ENCODE assay signal across 17 cellular contexts in genomic region chr1:34851431-34852105, GRCh38. TPM values are rescaled to one million over a fixed set of nuclear protein-coding genes. Genes with fewer than 3 reads are reported as not detected.
DNase-seq lines count a peak whose midpoint lies in the region; ATAC-seq, FAIRE-seq and TF ChIP-seq lines count a peak whose summit lies in the region.
"Had no signal": no experiment of that assay in that cellular context is flagged by ENCODE, and none has a peak within 500 bp of the region (broad histone marks: within the 10 kb centered on the region; RNA-seq: fewer than 3 reads in every experiment).

No MANE protein-coding gene starts in this region.

- peaks cover 14% of the 10 kb centered on the region for H3K4me1 ChIP-seq in keratinocyte (ENCODE audit: control insufficient read depth, extremely low read depth, insufficient read depth, low read length)
- H3K4me1 ChIP-seq in smooth muscle cell (ENCODE audit: low read depth) = no peaks in the 10 kb centered on the region
- H3K4me1 ChIP-seq: BE2C had no signal

- no peaks in the 10 kb centered on the region for H3K9me3 Mint-ChIP-seq in stimulated activated naive CD8-positive, alpha-beta T cell treated with anti-CD3 and anti-CD28 coated beads, Interleukin-15, amount 100 ng/mL, for 72 hours
- H3K9me3 Mint-ChIP-seq: stimulated activated naive B cell treated with anti-CD40 and anti-IgM and Interleukin-4, amounts not matched to agents 10 μg/mL and 1 μg/mL and 100 μg/mL, for 72 hours had no signal

- TF ChIP-seq POLR2A in GM18505 (IDR thresholded peaks at IDR 0.05; ENCODE audit: borderline replicate concordance, extremely low read depth, insufficient read depth, insufficient read length) = no peak

- H3K27me3 Mint-ChIP-seq in stimulated activated naive CD8-positive, alpha-beta T cell treated with anti-CD3 and anti-CD28 coated beads, Interleukin-15, amount 100 ng/mL, for 72 hours = no peaks in the 10 kb centered on the region
- H3K27me3 Mint-ChIP-seq: stimulated activated naive B cell treated with anti-CD40 and anti-IgM and Interleukin-4, amounts not matched to agents 10 μg/mL and 1 μg/mL and 100 μg/mL, for 72 hours had no signal

- peaks cover 3% of the 10 kb centered on the region for H3F3A ChIP-seq in smooth muscle cell (ENCODE audit: low read depth)

- no peak overlapping the region for H3K4me3 Mint-ChIP-seq in stimulated activated naive CD8-positive, alpha-beta T cell treated with anti-CD3 and anti-CD28 coated beads, Interleukin-15, amount 100 ng/mL, for 72 hours
- H3K4me3 Mint-ChIP-seq: activated CD8-positive, alpha-beta T cell treated with anti-CD3 and anti-CD28 coated beads, Interleukin-2, amount 10 ng/mL, durations not matched to agents 7 days and 5 days; stimulated activated naive B cell treated with anti-CD40 and anti-IgM and Interleukin-4, amounts not matched to agents 10 μg/mL and 1 μg/mL and 100 μg/mL, for 72 hours had no signal

- peaks cover 40% of the 10 kb centered on the region for H3K4me1 Mint-ChIP-seq in stimulated activated naive CD8-positive, alpha-beta T cell treated with anti-CD3 and anti-CD28 coated beads, Interleukin-15, amount 100 ng/mL, for 72 hours

- H3K9ac ChIP-seq in keratinocyte (ENCODE audit: control insufficient read depth, extremely low read depth, insufficient read depth, low read length) = no peak overlapping the region
- no peak overlapping the region for H3K9ac ChIP-seq in smooth muscle cell (ENCODE audit: low read depth)

- H3K27ac ChIP-seq in keratinocyte (ENCODE audit: control insufficient read depth, insufficient read depth, low read length) (peak overlapping the region; percentile 17), smooth muscle cell (ENCODE audit: low read depth) (peak overlapping the region; percentile 35)

- H3K9me3 ChIP-seq in keratinocyte (ENCODE audit: control insufficient read depth, low read depth, low read length) (no peaks in the 10 kb centered on the region), smooth muscle cell (replicated peaks; ENCODE audit: low read depth) (no peaks in the 10 kb centered on the region)
- H3K9me3 ChIP-seq: BE2C had no signal

- no peak for ATAC-seq in GM18505 (IDR thresholded peaks at IDR 0.05; ENCODE audit: unreplicated experiment)
- no peak for ATAC-seq in GM18909 (IDR thresholded peaks at IDR 0.05; ENCODE audit: poor library complexity, unreplicated experiment)
- ATAC-seq in stimulated activated naive CD8-positive, alpha-beta T cell treated with anti-CD3 and anti-CD28 coated beads, Interleukin-15, amount 100 ng/mL, for 72 hours = no peak
- ATAC-seq: activated CD8-positive, alpha-beta T cell treated with anti-CD3 and anti-CD28 coated beads, Interleukin-2, amount 10 ng/mL, durations not matched to agents 7 days and 5 days had no signal

- 88% methylated on average over 13 of the region's 13 CpGs for WGBS in smooth muscle cell (ENCODE audit: low lambda C conversion rate)

- peak overlapping the region in 1 of 2 donors; percentile 31 for H3K27ac Mint-ChIP-seq in stimulated activated naive CD8-positive, alpha-beta T cell treated with anti-CD3 and anti-CD28 coated beads, Interleukin-15, amount 100 ng/mL, for 72 hours
- H3K27ac Mint-ChIP-seq: activated CD8-positive, alpha-beta T cell treated with anti-CD3 and anti-CD28 coated beads, Interleukin-2, amount 10 ng/mL, durations not matched to agents 7 days and 5 days had no signal

- H3K4me3 ChIP-seq in keratinocyte (ENCODE audit: control insufficient read depth in 2 of 3, extremely low read depth in 1 of 3, insufficient read depth in 2 of 3, low read depth in 1 of 3, low read length in 3 of 3) (no peak overlapping the region), smooth muscle cell (no peak overlapping the region)
- H3K4me3 ChIP-seq: lung had no signal

- H3K36me3 ChIP-seq in keratinocyte (ENCODE audit: control insufficient read depth in 2 of 2, extremely low read depth in 1 of 2, insufficient read depth in 2 of 2, low read length in 2 of 2) (peaks cover 10 to 27% of the 10 kb centered on the region in 2 experiments), smooth muscle cell (ENCODE audit: low read depth) (no peaks in the 10 kb centered on the region)
- H3K36me3 ChIP-seq: BE2C had no signal

- H4K20me1 ChIP-seq in keratinocyte (ENCODE audit: control insufficient read depth, extremely low read depth, insufficient read depth, low read length) = peaks cover 4% of the 10 kb centered on the region
- peaks cover 74% of the 10 kb centered on the region for H4K20me1 ChIP-seq in smooth muscle cell (ENCODE audit: low read depth)

- FAIRE-seq in RCC 7860 (lab: Jason Lieb, UNC) = peak; percentile 69
- FAIRE-seq in keratinocyte (lab: Jason Lieb, UNC) = peak; percentile 61

- H2AFZ ChIP-seq in keratinocyte (ENCODE audit: control insufficient read depth, low read length) (no peak overlapping the region), smooth muscle cell (ENCODE audit: low read depth) (no peak overlapping the region)

- dilution Hi-C loops in keratinocyte (cut with MboI; ENCODE audit: extremely low pct_ligation_motif_present, low sequenced_read_pairs) = no loop called here

- H3K27me3 ChIP-seq in keratinocyte (ENCODE audit: control insufficient read depth, extremely low read depth, insufficient read depth, low read length) (no peaks in the 10 kb centered on the region), smooth muscle cell (ENCODE audit: low read depth) (no peaks in the 10 kb centered on the region)
- H3K27me3 ChIP-seq: BE2C had no signal

- H3K79me2 ChIP-seq in keratinocyte (ENCODE audit: control insufficient read depth, insufficient read depth, low read length) = peaks cover 17% of the 10 kb centered on the region
- H3K79me2 ChIP-seq in smooth muscle cell (ENCODE audit: low read depth) = peaks cover 21% of the 10 kb centered on the region

- peak; percentile 70 for DNase-seq in RCC 7860 (ENCODE audit: low spot score)
- peak; percentile 78 to 95 for DNase-seq in dermis microvascular lymphatic vessel endothelial cell (ENCODE audit: low read depth in 2 of 2)
- DNase-seq in keratinocyte (ENCODE audit: low read depth, low spot score) = no peak
- no peak for DNase-seq in smooth muscle cell (lab: John Stamatoyannopoulos, UW; ENCODE audit: unreplicated experiment)
- no peak for DNase-seq in stimulated activated naive CD8-positive, alpha-beta T cell treated with anti-CD3 and anti-CD28 coated beads, Interleukin-15, amount 100 ng/mL, for 72 hours
- no peak for DNase-seq in D341Med (ENCODE audit: low spot score)
- DNase-seq: activated CD8-positive, alpha-beta T cell treated with anti-CD3 and anti-CD28 coated beads, Interleukin-2, amount 10 ng/mL, durations not matched to agents 7 days and 5 days; activated naive CD4-positive, alpha-beta T cell; BE2C; NCI-H748 treated with DMSO at 0.1 percent for 48 hours; SHP77 treated with DMSO at 0.1 percent for 48 hours; stimulated activated CD4-positive, alpha-beta T cell treated with anti-CD3 and anti-CD28 coated beads, Interleukin-2, amount 100 ng/mL, for 48 hours; stimulated activated naive B cell treated with anti-CD40 and anti-IgM and Interleukin-4, amounts not matched to agents 10 μg/mL and 1 μg/mL and 100 μg/mL, for 72 hours had no signal

- H3K4me2 ChIP-seq in keratinocyte (ENCODE audit: control insufficient read depth, extremely low read depth, insufficient read depth, low read depth, low read length) = peak overlapping the region; percentile 68
- no peak overlapping the region for H3K4me2 ChIP-seq in smooth muscle cell

- no peaks in the 10 kb centered on the region for H3K9me1 ChIP-seq in keratinocyte (ENCODE audit: control insufficient read depth, extremely low read depth, insufficient read depth, low read length)

- no peak for TF ChIP-seq CTCF in keratinocyte (optimal IDR thresholded peaks at IDR 0.05 in 1 of 3, IDR thresholded peaks at IDR 0.05 in 1 of 3, conservative IDR thresholded peaks at IDR 0.05 in 1 of 3; ENCODE audit: extremely low read depth in 1 of 3, insufficient read depth in 2 of 3, low read length in 3 of 3)
- TF ChIP-seq CTCF in smooth muscle cell (IDR thresholded peaks at IDR 0.05; ENCODE audit: borderline replicate concordance, insufficient read depth, poor library complexity, severe bottlenecking) = no peak

RNA-seq across cellular contexts. Expression of gene SMIM12, which starts 8.0 kb away (rescaled TPM):
- total RNA-seq in dermis microvascular lymphatic vessel endothelial cell (42.1 and 44.1 TPM in 2 replicates), smooth muscle cell (16.5 and 17.6 TPM in 2 replicates)
- polyA plus RNA-seq in keratinocyte (50.5 to 74.5 TPM (median 51.5 TPM) in 3 replicates), smooth muscle cell (44.8 and 48.6 TPM in 2 replicates)
- polyA plus RNA-seq in keratinocyte (2011; ENCODE audit: low read depth) = 7.9 TPM
- polyA plus RNA-seq in keratinocyte (2011; cell fraction: cytosol; rRNA removed) = 59.3 and 66.5 TPM in 2 replicates
- polyA plus RNA-seq in keratinocyte (2011; cell fraction: nucleus; rRNA removed) = 42.9 and 43.1 TPM in 2 replicates
- 41.2 and 51.7 TPM in 2 replicates for polyA plus RNA-seq in keratinocyte (2012; ENCODE audit: low replicate concordance)
- polyA minus RNA-seq in keratinocyte = 33.4 to 38.5 TPM (median 38.0 TPM) in 3 replicates
- polyA minus RNA-seq in keratinocyte (2011; cell fraction: cytosol; rRNA and poly(A)+ RNA removed) = 23.4 TPM
- polyA minus RNA-seq in keratinocyte (2011; cell fraction: nucleus; rRNA and poly(A)+ RNA removed) = 7.3 and 10.8 TPM in 2 replicates

RNA-seq across cellular contexts. Expression of gene GJA4, which starts 58.8 kb away (rescaled TPM):
- 62.4 and 70.5 TPM in 2 replicates for total RNA-seq in dermis microvascular lymphatic vessel endothelial cell
- polyA plus RNA-seq in keratinocyte = 0.10 to 0.22 TPM in 2 of 3 replicates, not detected in the other
- not detected for polyA plus RNA-seq in keratinocyte (2011; ENCODE audit: low read depth)
- polyA plus RNA-seq in keratinocyte (2011; cell fraction: cytosol; rRNA removed) = 0.06 TPM in 1 of 2 replicates, not detected in the other
- polyA plus RNA-seq in keratinocyte (2011; cell fraction: nucleus; rRNA removed) = 0.11 TPM in 1 of 2 replicates, not detected in the other
- polyA plus RNA-seq in keratinocyte (2012; ENCODE audit: low replicate concordance) = 0.10 and 0.41 TPM in 2 replicates
- 0.52 TPM in 1 of 3 replicates, not detected in the others for polyA minus RNA-seq in keratinocyte
- polyA minus RNA-seq in keratinocyte (2011; cell fraction: cytosol; rRNA and poly(A)+ RNA removed) = not detected
- polyA minus RNA-seq in keratinocyte (2011; cell fraction: nucleus; rRNA and poly(A)+ RNA removed) = not detected in 2 replicates
- not detected in 2 replicates for total RNA-seq in smooth muscle cell
- 0.35 TPM in 1 of 2 replicates, not detected in the other for polyA plus RNA-seq in smooth muscle cell
- total RNA-seq: activated CD8-positive, alpha-beta T cell treated with anti-CD3 and anti-CD28 coated beads, Interleukin-2, amount 10 ng/mL, durations not matched to agents 7 days and 5 days; osteocyte had no signal

Comparison
In these comparisons a context has a peak if more than half of its experiments do, and no peak if none do; other contexts are left out.
1. DNase-seq: peak in RCC 7860 (single experiment) and dermis microvascular lymphatic vessel endothelial cell (2 of 2); none in keratinocyte (single experiment), smooth muscle cell (single experiment), stimulated activated naive CD8-positive, alpha-beta T cell treated with anti-CD3 and anti-CD28 coated beads, Interleukin-15, amount 100 ng/mL, for 72 hours (0 of 2) and D341Med (single experiment).
2. RNA of gene GJA4, which starts 58.8 kb away (total RNA-seq): 62.4 to 70.5 TPM in dermis microvascular lymphatic vessel endothelial cell; not detected in smooth muscle cell; every median in the first group is over 10 times any median in the second.